In the genomic region with DNA sequence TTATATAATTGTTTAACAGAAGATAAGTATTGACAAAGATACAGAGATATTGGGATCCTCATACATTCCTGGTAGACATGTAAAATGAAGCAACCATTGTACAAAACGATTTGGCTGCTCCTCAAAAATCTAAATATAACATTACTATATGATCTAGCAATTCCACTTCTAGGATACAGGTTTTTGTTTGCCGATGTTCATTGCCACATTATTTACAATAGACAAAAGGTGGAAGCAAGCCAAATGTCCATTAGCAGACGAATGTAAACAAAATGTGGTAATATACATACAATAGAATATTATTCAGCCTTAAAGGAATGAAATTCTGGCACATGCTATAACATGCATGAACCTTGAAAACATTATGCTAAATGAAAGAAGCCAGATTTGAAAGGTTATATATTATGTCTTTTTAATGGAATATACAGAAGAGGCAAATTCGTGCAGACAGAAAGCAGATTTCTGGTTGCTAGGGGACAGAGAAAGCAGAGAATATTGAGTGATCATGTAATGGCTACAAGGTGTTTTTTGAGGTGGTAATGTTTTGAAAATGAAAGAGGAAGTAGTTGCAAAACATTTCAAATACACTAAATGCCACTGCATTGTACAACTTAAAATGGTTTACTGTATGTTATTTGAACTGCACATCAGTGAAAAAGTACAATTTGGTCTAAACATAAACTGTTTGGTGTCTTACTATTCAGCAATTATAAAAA, we compare ENCODE assay signal across 9 cellular contexts. TPM values are rescaled to one million over a fixed set of nuclear protein-coding genes. Genes with fewer than 3 reads are reported as not detected.
DNase-seq lines count a peak whose midpoint lies in the region; ATAC-seq, FAIRE-seq and TF ChIP-seq lines count a peak whose summit lies in the region.
"Had no signal": no experiment of that assay in that cellular context is flagged by ENCODE, and none has a peak within 500 bp of the region (broad histone marks: within the 10 kb centered on the region; RNA-seq: fewer than 3 reads in every experiment).

No MANE protein-coding gene starts in this region.

- peak; percentile 45 for DNase-seq in H4 (ENCODE audit: low spot score)
- DNase-seq in LNCaP clone FGC (ENCODE audit: low read depth), result peak; percentile 89
- DNase-seq in bronchial epithelial cell (ENCODE audit: low read depth), result peak; percentile 94
- DNase-seq in body of pancreas, result no peak
- no peak for DNase-seq in kidney glomerular epithelial cell (lab: John Stamatoyannopoulos, UW)
- no peak for DNase-seq in endodermal cell
- DNase-seq in caudate nucleus (lab: John Stamatoyannopoulos, UW), result no peak

- TF ChIP-seq CTCF in LNCaP clone FGC (IDR thresholded peaks at IDR 0.05; ENCODE audit: control insufficient read depth, extremely low read depth, insufficient read depth) (no peak), bronchial epithelial cell (IDR thresholded peaks at IDR 0.05; ENCODE audit: insufficient read depth, low read length, severe bottlenecking) (no peak), body of pancreas (IDR thresholded peaks at IDR 0.05) (no peak), endodermal cell (conservative IDR thresholded peaks at IDR 0.05) (no peak)

- H3K36me3 ChIP-seq in bronchial epithelial cell (ENCODE audit: control insufficient read depth, insufficient read depth, low read length), result no peaks in the 10 kb centered on the region
- no peaks in the 10 kb centered on the region for H3K36me3 ChIP-seq in body of pancreas (replicated peaks in 1 of 2; ENCODE audit: insufficient read depth in 1 of 2, low read depth in 2 of 2)
- no peaks in the 10 kb centered on the region for H3K36me3 ChIP-seq in endodermal cell (ENCODE audit: control insufficient read depth, insufficient read depth, low read length)

- ATAC-seq in GM18861 (IDR thresholded peaks at IDR 0.05; ENCODE audit: unreplicated experiment), result peak; percentile 97
- ATAC-seq in body of pancreas, result no peak

- no peaks in the 10 kb centered on the region for H3K9me3 ChIP-seq in body of pancreas
- H3K9me3 ChIP-seq in endodermal cell (ENCODE audit: control insufficient read depth, low read length), result no peaks in the 10 kb centered on the region

- no peak for FAIRE-seq in bronchial epithelial cell (lab: Jason Lieb, UNC)

- no peaks in the 10 kb centered on the region for H3K4me1 ChIP-seq in body of pancreas
- no peaks in the 10 kb centered on the region for H3K4me1 ChIP-seq in endodermal cell (ENCODE audit: control insufficient read depth, insufficient read depth, low read length)

- H3K9me3 Mint-ChIP-seq in endodermal cell, result no peaks in the 10 kb centered on the region

- intact Hi-C loops in body of pancreas (cut with DNase I), result no loop called here

- 10% methylated on average over 4 of the region's 4 CpGs for WGBS in body of pancreas, 2 donors
- WGBS in endodermal cell (ENCODE audit: insufficient coverage in 1 of 2, insufficient read length in 1 of 2), 2 experiments, result 74 to 86% methylated on average over 1 to 3 of the region's 4 CpGs

- no peaks in the 10 kb centered on the region for H3K36me3 Mint-ChIP-seq in endodermal cell (ENCODE audit: low read depth)

- H3K9ac ChIP-seq in endodermal cell (ENCODE audit: extremely low read depth, low read length, poor library complexity, severe bottlenecking), result no peak overlapping the region

- H3K4me3 Mint-ChIP-seq in endodermal cell, result no peak overlapping the region

- H3K4me1 Mint-ChIP-seq in endodermal cell, result no peaks in the 10 kb centered on the region

- H3K4me3 ChIP-seq in LNCaP clone FGC (ENCODE audit: low read depth, low read length), result no peak overlapping the region
- no peak overlapping the region for H3K4me3 ChIP-seq in bronchial epithelial cell (ENCODE audit: low read depth, low read length)
- peak overlapping the region in 1 of 2 donors; percentile 2 for H3K4me3 ChIP-seq in body of pancreas
- no peak overlapping the region for H3K4me3 ChIP-seq in endodermal cell (ENCODE audit: low read length)

- TF ChIP-seq POLR2A in body of pancreas (IDR thresholded peaks at IDR 0.05), result no peak

- H3K27ac Mint-ChIP-seq in endodermal cell, result no peak overlapping the region

- H3K27me3 Mint-ChIP-seq in endodermal cell (ENCODE audit: insufficient read depth), result no peaks in the 10 kb centered on the region

- H3K27ac ChIP-seq in body of pancreas (no peak overlapping the region), endodermal cell (ENCODE audit: low read depth, low read length) (no peak overlapping the region), caudate nucleus (ENCODE audit: low read depth, low read length) (no peak overlapping the region)
- H3K27ac ChIP-seq: HL-60 had no signal

- H3K27me3 ChIP-seq in bronchial epithelial cell (ENCODE audit: control insufficient read depth, insufficient read depth, low read length), result no peaks in the 10 kb centered on the region
- H3K27me3 ChIP-seq in body of pancreas, result no peaks in the 10 kb centered on the region
- H3K27me3 ChIP-seq in endodermal cell (ENCODE audit: control insufficient read depth, insufficient read depth, low read length, poor library complexity, severe bottlenecking), result peaks cover 4% of the 10 kb centered on the region

RNA-seq across cellular contexts. Expression of gene POLR1F, which starts 44.9 kb away (rescaled TPM):
- 61.5 and 74.3 TPM in 2 replicates for total RNA-seq in H4 (2014; rRNA removed; shearing (Covaris generic))
- total RNA-seq in bronchial epithelial cell (12.3 and 21.1 TPM in 2 replicates), body of pancreas (1 to 10 TPM; 8.6 to 9.3 TPM), endodermal cell (10 to 100 TPM; 15.2 to 19.0 TPM)
- polyA plus RNA-seq in endodermal cell (2013, experiment 1 of 2), result 15.2 TPM
- 16.8 TPM for polyA plus RNA-seq in endodermal cell (2013, experiment 2 of 2)

Comparison
In these comparisons a context has a peak if more than half of its experiments do, and no peak if none do; other contexts are left out.
1. DNase-seq: peak in H4 (single experiment), LNCaP clone FGC (single experiment) and bronchial epithelial cell (single experiment); none in body of pancreas (0 of 4), kidney glomerular epithelial cell (single experiment), endodermal cell (single experiment) and caudate nucleus (0 of 61).